ENCODE assay signal across 1 cellular context in genomic region chr22:21922370-21923162, GRCh38.
TF ChIP-seq lines count a peak whose summit lies in the region.

No MANE protein-coding gene starts in this region.

TF ChIP-seq in K562, 482 proteins besides CTCF, POLR2A, EP300 and RAD21 (continued from another document):
- no peak for TF ChIP-seq TEAD2 (tag; IDR thresholded peaks at IDR 0.05)
- no peak for TF ChIP-seq FOXA3 (CRISPR knock-in tag; conservative IDR thresholded peaks at IDR 0.05 in 1 of 2, IDR thresholded peaks at IDR 0.05 in 1 of 2)
- TF ChIP-seq FIP1L1 (IDR thresholded peaks at IDR 0.05; ENCODE audit: low read depth, low read length, poor library complexity, severe bottlenecking) = peak; percentile 13
- no peak for TF ChIP-seq ZNF695 (CRISPR knock-in tag; IDR thresholded peaks at IDR 0.05)
- TF ChIP-seq CHCHD3 (CRISPR knock-in tag; IDR thresholded peaks at IDR 0.05) = 0 out of 2 replicates have a peak, but pooled peaks have one; percentile 53
- TF ChIP-seq MED1 (CRISPR knock-in tag; IDR thresholded peaks at IDR 0.05; ENCODE audit: borderline replicate concordance) = 0 out of 2 replicates have a peak, but pooled peaks have one; percentile 19
- TF ChIP-seq TAF15 (IDR thresholded peaks at IDR 0.05; ENCODE audit: low read depth, low read length) = 0 out of 2 replicates have a peak, but pooled peaks have one; percentile 63
- peak; percentile 28; the same call in 1 of the 2 replicates for TF ChIP-seq STAG1 (CRISPR knock-in tag; IDR thresholded peaks at IDR 0.05; ENCODE audit: borderline replicate concordance)
- 0 out of 2 replicates have a peak, but pooled peaks have one; percentile 10 for TF ChIP-seq PRMT5 (CRISPR knock-in tag; IDR thresholded peaks at IDR 0.05)
- no peak for TF ChIP-seq BHLHE40 (IDR thresholded peaks at IDR 0.05; ENCODE audit: low read length)
- TF ChIP-seq, protein P1, sequence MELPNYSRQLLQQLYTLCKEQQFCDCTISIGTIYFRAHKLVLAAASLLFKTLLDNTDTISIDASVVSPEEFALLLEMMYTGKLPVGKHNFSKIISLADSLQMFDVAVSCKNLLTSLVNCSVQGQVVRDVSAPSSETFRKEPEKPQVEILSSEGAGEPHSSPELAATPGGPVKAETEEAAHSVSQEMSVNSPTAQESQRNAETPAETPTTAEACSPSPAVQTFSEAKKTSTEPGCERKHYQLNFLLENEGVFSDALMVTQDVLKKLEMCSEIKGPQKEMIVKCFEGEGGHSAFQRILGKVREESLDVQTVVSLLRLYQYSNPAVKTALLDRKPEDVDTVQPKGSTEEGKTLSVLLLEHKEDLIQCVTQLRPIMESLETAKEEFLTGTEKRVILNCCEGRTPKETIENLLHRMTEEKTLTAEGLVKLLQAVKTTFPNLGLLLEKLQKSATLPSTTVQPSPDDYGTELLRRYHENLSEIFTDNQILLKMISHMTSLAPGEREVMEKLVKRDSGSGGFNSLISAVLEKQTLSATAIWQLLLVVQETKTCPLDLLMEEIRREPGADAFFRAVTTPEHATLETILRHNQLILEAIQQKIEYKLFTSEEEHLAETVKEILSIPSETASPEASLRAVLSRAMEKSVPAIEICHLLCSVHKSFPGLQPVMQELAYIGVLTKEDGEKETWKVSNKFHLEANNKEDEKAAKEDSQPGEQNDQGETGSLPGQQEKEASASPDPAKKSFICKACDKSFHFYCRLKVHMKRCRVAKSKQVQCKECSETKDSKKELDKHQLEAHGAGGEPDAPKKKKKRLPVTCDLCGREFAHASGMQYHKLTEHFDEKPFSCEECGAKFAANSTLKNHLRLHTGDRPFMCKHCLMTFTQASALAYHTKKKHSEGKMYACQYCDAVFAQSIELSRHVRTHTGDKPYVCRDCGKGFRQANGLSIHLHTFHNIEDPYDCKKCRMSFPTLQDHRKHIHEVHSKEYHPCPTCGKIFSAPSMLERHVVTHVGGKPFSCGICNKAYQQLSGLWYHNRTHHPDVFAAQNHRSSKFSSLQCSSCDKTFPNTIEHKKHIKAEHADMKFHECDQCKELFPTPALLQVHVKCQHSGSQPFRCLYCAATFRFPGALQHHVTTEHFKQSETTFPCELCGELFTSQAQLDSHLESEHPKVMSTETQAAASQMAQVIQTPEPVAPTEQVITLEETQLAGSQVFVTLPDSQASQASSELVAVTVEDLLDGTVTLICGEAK (IDR thresholded peaks at IDR 0.05) = no peak
- TF ChIP-seq, protein P1 (CRISPR knock-in tag; IDR thresholded peaks at IDR 0.05) = 0 out of 2 replicates have a peak, but pooled peaks have one; percentile 9
- TF ChIP-seq NR2C1 (IDR thresholded peaks at IDR 0.05) = no peak
- TF ChIP-seq NR2C1 (tag; IDR thresholded peaks at IDR 0.05) = no peak
- TF ChIP-seq, protein P2, sequence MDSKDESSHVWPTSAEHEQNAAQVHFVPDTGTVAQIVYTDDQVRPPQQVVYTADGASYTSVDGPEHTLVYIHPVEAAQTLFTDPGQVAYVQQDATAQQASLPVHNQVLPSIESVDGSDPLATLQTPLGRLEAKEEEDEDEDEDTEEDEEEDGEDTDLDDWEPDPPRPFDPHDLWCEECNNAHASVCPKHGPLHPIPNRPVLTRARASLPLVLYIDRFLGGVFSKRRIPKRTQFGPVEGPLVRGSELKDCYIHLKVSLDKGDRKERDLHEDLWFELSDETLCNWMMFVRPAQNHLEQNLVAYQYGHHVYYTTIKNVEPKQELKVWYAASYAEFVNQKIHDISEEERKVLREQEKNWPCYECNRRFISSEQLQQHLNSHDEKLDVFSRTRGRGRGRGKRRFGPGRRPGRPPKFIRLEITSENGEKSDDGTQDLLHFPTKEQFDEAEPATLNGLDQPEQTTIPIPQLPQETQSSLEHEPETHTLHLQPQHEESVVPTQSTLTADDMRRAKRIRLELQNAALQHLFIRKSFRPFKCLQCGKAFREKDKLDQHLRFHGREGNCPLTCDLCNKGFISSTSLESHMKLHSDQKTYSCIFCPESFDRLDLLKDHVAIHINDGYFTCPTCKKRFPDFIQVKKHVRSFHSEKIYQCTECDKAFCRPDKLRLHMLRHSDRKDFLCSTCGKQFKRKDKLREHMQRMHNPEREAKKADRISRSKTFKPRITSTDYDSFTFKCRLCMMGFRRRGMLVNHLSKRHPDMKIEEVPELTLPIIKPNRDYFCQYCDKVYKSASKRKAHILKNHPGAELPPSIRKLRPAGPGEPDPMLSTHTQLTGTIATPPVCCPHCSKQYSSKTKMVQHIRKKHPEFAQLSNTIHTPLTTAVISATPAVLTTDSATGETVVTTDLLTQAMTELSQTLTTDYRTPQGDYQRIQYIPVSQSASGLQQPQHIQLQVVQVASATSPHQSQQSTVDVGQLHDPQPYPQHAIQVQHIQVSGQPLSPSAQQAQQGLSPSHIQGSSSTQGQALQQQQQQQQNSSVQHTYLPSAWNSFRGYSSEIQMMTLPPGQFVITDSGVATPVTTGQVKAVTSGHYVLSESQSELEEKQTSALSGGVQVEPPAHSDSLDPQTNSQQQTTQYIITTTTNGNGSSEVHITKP (IDR thresholded peaks at IDR 0.05; ENCODE audit: partially characterized antibody) = no peak
- peak; percentile 28; the same call in 1 of the 2 replicates for TF ChIP-seq CEBPG (CRISPR knock-in tag; IDR thresholded peaks at IDR 0.05)
- no peak for TF ChIP-seq CEBPG (tag; conservative IDR thresholded peaks at IDR 0.05 in 1 of 2, IDR thresholded peaks at IDR 0.05 in 1 of 2)
- TF ChIP-seq ZNF224 (CRISPR knock-in tag; IDR thresholded peaks at IDR 0.05) = no peak
- 0 out of 2 replicates have a peak, but pooled peaks have one; percentile 24 for TF ChIP-seq RB1 (IDR thresholded peaks at IDR 0.05; ENCODE audit: low read depth)
- TF ChIP-seq POLR2G (IDR thresholded peaks at IDR 0.05; ENCODE audit: low read depth, low read length) = peak; percentile 63
- no peak for TF ChIP-seq MYBL2 (IDR thresholded peaks at IDR 0.05; ENCODE audit: low read depth)
- TF ChIP-seq MYBL2 (CRISPR knock-in tag; IDR thresholded peaks at IDR 0.05; ENCODE audit: borderline replicate concordance) = no peak
- no peak for TF ChIP-seq TEAD4 (IDR thresholded peaks at IDR 0.05; ENCODE audit: low read length)
- TF ChIP-seq TEAD4 (CRISPR knock-in tag; IDR thresholded peaks at IDR 0.05; ENCODE audit: borderline replicate concordance) = 0 out of 2 replicates have a peak, but pooled peaks have one; percentile 72
- TF ChIP-seq YY1 (IDR thresholded peaks at IDR 0.05; ENCODE audit: borderline replicate concordance in 1 of 3, control insufficient read depth in 1 of 3, extremely low read depth in 1 of 3, insufficient read depth in 3 of 3, insufficient read length in 1 of 3, insufficient replicate concordance in 2 of 3, low read depth in 1 of 3, low read length in 2 of 3) = no peak
